1 cellular context compared by ENCODE assay signal in genomic region chr3:66220602-66221377, GRCh38.
TF ChIP-seq lines count a peak whose summit lies in the region.

Gene SLC25A26 (plus strand): TSS chr3:66221001. CDS start chr3:66221095, 94 bp downstream.

TF ChIP-seq in HEK293, 187 proteins besides CTCF, POLR2A, EP300 and RAD21 (continued from another document and continues in another):
- no peak for TF ChIP-seq HIC1 (tag by site-specific recombination; IDR thresholded peaks at IDR 0.05)
- TF ChIP-seq ZNF112 (tag by site-specific recombination; IDR thresholded peaks at IDR 0.05), result no peak
- TF ChIP-seq ZNF621 (tag by site-specific recombination; IDR thresholded peaks at IDR 0.05), result no peak
- TF ChIP-seq ZNF221 (tag by site-specific recombination; IDR thresholded peaks at IDR 0.05; ENCODE audit: borderline replicate concordance), result no peak
- no peak for TF ChIP-seq ZBTB10 (tag by site-specific recombination; IDR thresholded peaks at IDR 0.05)
- no peak for TF ChIP-seq ZNF645 (tag by site-specific recombination; IDR thresholded peaks at IDR 0.05)
- no peak for TF ChIP-seq ZNF398 (tag by site-specific recombination; IDR thresholded peaks at IDR 0.05)
- TF ChIP-seq ZNF558 (tag by site-specific recombination; IDR thresholded peaks at IDR 0.05), result no peak
- TF ChIP-seq OSR2 (tag by site-specific recombination; IDR thresholded peaks at IDR 0.05), result no peak
- peak; percentile 28 for TF ChIP-seq ZBTB26 (tag by site-specific recombination; optimal IDR thresholded peaks at IDR 0.05)
- TF ChIP-seq MEIS1 (CRISPR knock-in tag; IDR thresholded peaks at IDR 0.05; ENCODE audit: borderline replicate concordance), result no peak
- TF ChIP-seq ZNF391 (tag by site-specific recombination; IDR thresholded peaks at IDR 0.05; ENCODE audit: borderline replicate concordance, low read depth), result no peak
- no peak for TF ChIP-seq PRDM4 (tag by site-specific recombination; IDR thresholded peaks at IDR 0.05)
- TF ChIP-seq PRDM2 (tag by site-specific recombination; IDR thresholded peaks at IDR 0.05; ENCODE audit: borderline replicate concordance), result no peak
- no peak for TF ChIP-seq ZBTB49 (tag by site-specific recombination; IDR thresholded peaks at IDR 0.05; ENCODE audit: low read depth)
- TF ChIP-seq PRDM1 (tag by site-specific recombination; IDR thresholded peaks at IDR 0.05), result no peak
- TF ChIP-seq ZFP3 (tag by site-specific recombination; IDR thresholded peaks at IDR 0.05; ENCODE audit: low read depth), result no peak
- TF ChIP-seq ZBTB21 (tag by site-specific recombination; IDR thresholded peaks at IDR 0.05), result peak; percentile 82
- no peak for TF ChIP-seq ZNF580 (tag by site-specific recombination; IDR thresholded peaks at IDR 0.05)
- no peak for TF ChIP-seq ZNF544 (tag by site-specific recombination; IDR thresholded peaks at IDR 0.05)
- no peak for TF ChIP-seq ZNF654 (tag by site-specific recombination; IDR thresholded peaks at IDR 0.05; ENCODE audit: low read depth)
- TF ChIP-seq ZNF211 (tag by site-specific recombination; IDR thresholded peaks at IDR 0.05; ENCODE audit: low read depth), result no peak
- TF ChIP-seq ZNF624 (tag by site-specific recombination; IDR thresholded peaks at IDR 0.05), result no peak
- TF ChIP-seq ZNF610 (tag by site-specific recombination; IDR thresholded peaks at IDR 0.05; ENCODE audit: borderline replicate concordance), result no peak
- no peak for TF ChIP-seq FEZF1 (tag by site-specific recombination; IDR thresholded peaks at IDR 0.05)
- TF ChIP-seq ATF2 (tag by site-specific recombination; IDR thresholded peaks at IDR 0.05; ENCODE audit: low read depth), result no peak
- no peak for TF ChIP-seq PRDM6 (tag by site-specific recombination; IDR thresholded peaks at IDR 0.05)
